ENCODE assay signal across 8 cellular contexts in genomic region chr1:225651376-225651871, GRCh38. TPM values are rescaled to one million over a fixed set of nuclear protein-coding genes. Genes with fewer than 3 reads are reported as not detected.
DNase-seq lines count a peak whose midpoint lies in the region; ATAC-seq and FAIRE-seq lines count a peak whose summit lies in the region.

No MANE protein-coding gene starts in this region.

- peak overlapping the region; percentile 80 to 96 (median 89) for H3K4me2 ChIP-seq in BLaER1 treated with 17β-estradiol and CSF1 and Interleukin-3, amounts not matched to agents 10 nM and 100 nM

- H3K36me3 ChIP-seq in BLaER1 treated with 17β-estradiol and CSF1 and Interleukin-3, amounts not matched to agents 10 nM and 100 nM, result 0 out of 22 replicates have a peak, but pooled peaks cover 0 to 4% (median 0%) of the 10 kb centered on the region in 11 experiments
- H3K36me3 ChIP-seq in HUES64 (ENCODE audit: insufficient read depth, low read length), result 0 out of 2 replicates have a peak, but pooled peaks cover 3% of the 10 kb centered on the region
- H3K36me3 ChIP-seq in muscle layer of duodenum (ENCODE audit: control insufficient read depth in 1 of 2, insufficient read depth in 2 of 2, low read length in 2 of 2), result peaks cover 0 to 25% of the 10 kb centered on the region in 2 donors

- WGBS in HUES64, result 5% methylated on average over 8 of the region's 8 CpGs

- no peak for FAIRE-seq in frontal cortex (lab: Jason Lieb, UNC)

- peaks cover 0 to 49% (median 0%) of the 10 kb centered on the region in 11 experiments; a peak in 7 of 22 replicates for H4K20me1 ChIP-seq in BLaER1 treated with 17β-estradiol and CSF1 and Interleukin-3, amounts not matched to agents 10 nM and 100 nM

- no peak for DNase-seq in central memory CD8-positive, alpha-beta T cell (ENCODE audit: low spot score in 2 of 2)
- no peak for DNase-seq in frontal cortex (ENCODE audit: low spot score in 2 of 2)

- peak overlapping the region in 7 of 11 experiments; percentile 83 to 88 (median 88); a peak in 10 of 22 replicates for H3K27ac ChIP-seq in BLaER1 treated with 17β-estradiol and CSF1 and Interleukin-3, amounts not matched to agents 10 nM and 100 nM
- H3K27ac ChIP-seq in HUES64 (ENCODE audit: low read depth, low read length) (peak overlapping the region; percentile 97), muscle layer of duodenum (ENCODE audit: low read length) (peak overlapping the region; percentile 95)

- H3K4me1 ChIP-seq in BLaER1 treated with 17β-estradiol and CSF1 and Interleukin-3, amounts not matched to agents 10 nM and 100 nM, result peaks cover 24 to 51% (median 42%) of the 10 kb centered on the region in 10 experiments
- H3K4me1 ChIP-seq in HUES64 (ENCODE audit: insufficient read depth, low read length), result peaks cover 40% of the 10 kb centered on the region
- peaks cover 3 to 5% of the 10 kb centered on the region in 2 donors for H3K4me1 ChIP-seq in muscle layer of duodenum (ENCODE audit: control insufficient read depth in 1 of 2, insufficient read depth in 2 of 2, low read length in 2 of 2)

- no peaks in the 10 kb centered on the region for H3K9me3 Mint-ChIP-seq in central memory CD8-positive, alpha-beta T cell

- H3K9me3 ChIP-seq in BLaER1 treated with 17β-estradiol and CSF1 and Interleukin-3, amounts not matched to agents 10 nM and 100 nM (replicated peaks in 1 of 11), result peaks cover 0 to 10% (median 3%) of the 10 kb centered on the region in 11 experiments; a peak in 10 of 22 replicates
- no peaks in the 10 kb centered on the region for H3K9me3 ChIP-seq in HUES64 (ENCODE audit: insufficient read depth, low read depth, low read length)
- no peaks in the 10 kb centered on the region for H3K9me3 ChIP-seq in muscle layer of duodenum (ENCODE audit: control insufficient read depth in 1 of 2, low read length in 2 of 2)

- no peak for ATAC-seq in central memory CD8-positive, alpha-beta T cell (replicated peaks; ENCODE audit: extremely low read depth, poor library complexity, severe bottlenecking)
- ATAC-seq in HG03520 (IDR thresholded peaks at IDR 0.05; ENCODE audit: unreplicated experiment) (no peak), GM21528 (IDR thresholded peaks at IDR 0.05; ENCODE audit: low FRiP score, unreplicated experiment) (no peak), GM21390 (IDR thresholded peaks at IDR 0.05; ENCODE audit: unreplicated experiment) (no peak)

- peak overlapping the region; percentile 86 to 92 (median 90) for H3K9ac ChIP-seq in BLaER1 treated with 17β-estradiol and CSF1 and Interleukin-3, amounts not matched to agents 10 nM and 100 nM
- peak overlapping the region; percentile 98 for H3K9ac ChIP-seq in HUES64 (ENCODE audit: low read depth, low read length)

- peaks cover 15% of the 10 kb centered on the region for H3K4me1 Mint-ChIP-seq in central memory CD8-positive, alpha-beta T cell

- peaks cover 56% of the 10 kb centered on the region for H3K27me3 Mint-ChIP-seq in central memory CD8-positive, alpha-beta T cell

- peak overlapping the region; percentile 81 to 95 (median 92) for H3K4me3 ChIP-seq in BLaER1 treated with 17β-estradiol and CSF1 and Interleukin-3, amounts not matched to agents 10 nM and 100 nM
- H3K4me3 ChIP-seq in HUES64 (ENCODE audit: low read length) (peak overlapping the region; percentile 100), muscle layer of duodenum (ENCODE audit: low read depth in 1 of 2, low read length in 2 of 2) (peak overlapping the region; percentile 90 to 91)

- H3K27me3 ChIP-seq in BLaER1 treated with 17β-estradiol and CSF1 and Interleukin-3, amounts not matched to agents 10 nM and 100 nM, result peaks cover 0 to 12% (median 9%) of the 10 kb centered on the region in 11 experiments; a peak in 13 of 22 replicates
- H3K27me3 ChIP-seq in HUES64 (ENCODE audit: insufficient read depth, low read length), result no peaks in the 10 kb centered on the region
- H3K27me3 ChIP-seq in muscle layer of duodenum (ENCODE audit: low read depth, low read length), result no peaks in the 10 kb centered on the region

- no peak overlapping the region for H3K27ac Mint-ChIP-seq in central memory CD8-positive, alpha-beta T cell (ENCODE audit: low read depth)

- peak overlapping the region; percentile 86 for H3K4me3 Mint-ChIP-seq in central memory CD8-positive, alpha-beta T cell

- H3K36me3 Mint-ChIP-seq in central memory CD8-positive, alpha-beta T cell (ENCODE audit: insufficient read depth), result peaks cover 3% of the 10 kb centered on the region

RNA-seq across cellular contexts. Expression of gene ENAH, which starts 1.5 kb away (rescaled TPM):
- polyA plus RNA-seq in HUES64 (2013, experiment 1 of 2), result 146 TPM
- polyA plus RNA-seq in HUES64 (2013, experiment 2 of 2), result 161 TPM
- total RNA-seq in frontal cortex, result 48.5 TPM
